ENCODE assay signal across 11 cellular contexts in the genomic region with DNA sequence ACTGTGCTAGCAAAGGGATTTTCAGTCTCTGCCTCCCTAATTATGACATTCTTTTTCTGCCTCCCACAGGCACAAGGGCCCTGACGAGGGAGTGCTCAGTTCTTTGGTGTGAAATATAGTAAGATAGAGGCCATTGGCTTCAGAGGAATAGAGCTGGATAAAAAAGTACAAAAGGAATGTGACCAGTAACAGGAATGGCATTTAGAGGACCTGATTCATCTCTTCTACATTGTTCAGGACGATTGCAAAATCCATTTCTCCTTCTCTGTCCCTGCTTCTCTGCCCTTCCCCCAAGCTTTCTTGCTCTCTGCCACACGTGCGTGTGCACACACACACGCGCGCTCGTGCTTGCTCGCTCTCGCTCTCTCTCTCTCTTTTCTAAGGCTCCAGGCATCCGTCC.
DNase-seq lines count a peak whose midpoint lies in the region; ATAC-seq and TF ChIP-seq lines count a peak whose summit lies in the region.
"Had no signal": no experiment of that assay in that cellular context is flagged by ENCODE, and none has a peak within 500 bp of the region (broad histone marks: within the 10 kb centered on the region; RNA-seq: fewer than 3 reads in every experiment).

No MANE protein-coding gene starts in this region.

- 79 to 94% methylated on average over 3 to 10 of the region's 11 CpGs for WGBS in mesodermal cell (ENCODE audit: insufficient coverage in 2 of 2), 2 experiments

- DNase-seq in AG20443 (ENCODE audit: low spot score) (peak; percentile 91), NB4 (ENCODE audit: low read depth) (peak; percentile 21), cardiac fibroblast (ENCODE audit: low read depth in 2 of 2) (peak; percentile 95 to 98), OCI-M2 (lab: John Stamatoyannopoulos, UW; ENCODE audit: unreplicated experiment) (no peak), KG1 (lab: John Stamatoyannopoulos, UW) (no peak), NCI-H1092 treated with DMSO at 0.1 percent for 48 hours (lab: John Stamatoyannopoulos, UW) (no peak)
- DNase-seq: activated CD8-positive, alpha-beta memory T cell treated with anti-CD3 and anti-CD28 coated beads for 24 hours; Calu3; H7 had no signal

- peak overlapping the region; percentile 69 for H3K27ac ChIP-seq in mesodermal cell (ENCODE audit: low read depth, low read length, severe bottlenecking)

- no peak for TF ChIP-seq CTCF in NB4 (IDR thresholded peaks at IDR 0.05; ENCODE audit: low read depth, low read length)
- no peak for TF ChIP-seq CTCF in cardiac fibroblast (IDR thresholded peaks at IDR 0.05; ENCODE audit: low read depth, low read length)

- no peak overlapping the region for H3K4me3 ChIP-seq in NB4 (ENCODE audit: low read depth, low read length)
- H3K4me3 ChIP-seq in cardiac fibroblast (replicated peaks in 1 of 2; ENCODE audit: low read depth in 2 of 2, low read length in 2 of 2): no peak overlapping the region
- H3K4me3 ChIP-seq in mesodermal cell (ENCODE audit: extremely low read depth, insufficient read depth, low read length, poor library complexity, severe bottlenecking): no peak overlapping the region

- H3K4me1 ChIP-seq in mesodermal cell (ENCODE audit: control insufficient read depth, insufficient read depth, low read length, poor library complexity, severe bottlenecking): peaks cover 10% of the 10 kb centered on the region

- no peak for TF ChIP-seq POLR2A in NB4 (IDR thresholded peaks at IDR 0.05; ENCODE audit: extremely low read depth, insufficient read length)

- ATAC-seq in GM18519 (IDR thresholded peaks at IDR 0.05; ENCODE audit: low FRiP score, unreplicated experiment): no peak

- no peaks in the 10 kb centered on the region for H3K9me3 ChIP-seq in mesodermal cell (ENCODE audit: control insufficient read depth, low read length)

- no peaks in the 10 kb centered on the region for H3K36me3 ChIP-seq in mesodermal cell (ENCODE audit: control insufficient read depth, insufficient read depth, low read length)

Comparison
In these comparisons a context has a peak if more than half of its experiments do, and no peak if none do; other contexts are left out.
1. DNase-seq: peak in AG20443 (single experiment), NB4 (single experiment) and cardiac fibroblast (2 of 2); none in OCI-M2 (single experiment), KG1 (single experiment) and NCI-H1092 treated with DMSO at 0.1 percent for 48 hours (single experiment).